20 cellular contexts compared by ENCODE assay signal in the genomic region with DNA sequence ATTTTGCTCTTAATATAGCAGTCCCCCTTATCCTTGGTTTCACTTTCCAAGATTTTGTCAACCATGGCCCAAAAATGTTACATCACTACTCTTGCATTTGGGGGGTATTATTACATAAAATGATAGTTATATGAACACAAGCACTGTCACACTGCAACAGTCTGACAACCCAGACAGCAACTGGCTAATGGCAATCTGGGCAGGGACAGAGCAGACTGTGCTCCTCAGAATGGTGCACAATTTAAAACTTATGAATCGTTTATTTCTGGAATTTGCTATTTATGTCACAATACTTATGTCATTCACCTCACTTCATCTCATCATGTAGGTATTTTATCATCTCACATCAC. TPM values are rescaled to one million over a fixed set of nuclear protein-coding genes. Genes with fewer than 3 reads are reported as not detected.
DNase-seq lines count a peak whose midpoint lies in the region; ATAC-seq and TF ChIP-seq lines count a peak whose summit lies in the region.
"Had no signal": no experiment of that assay in that cellular context is flagged by ENCODE, and none has a peak within 500 bp of the region (broad histone marks: within the 10 kb centered on the region; RNA-seq: fewer than 3 reads in every experiment).

No MANE protein-coding gene starts in this region.

- no peak for TF ChIP-seq CTCF in gastroesophageal sphincter (IDR thresholded peaks at IDR 0.05)

- POLR2A ChIA-PET in naive thymus-derived CD4-positive, alpha-beta T cell (lab: Charles Lee): interaction anchor here (1.7 to 4.7 kb wide), 3 partner anchors 351 to 364 kb away, joined by 4 to 44 read pairs (median 37); no protein-coding TSS in a partner anchor

- H3K27me3 ChIP-seq in naive thymus-derived CD4-positive, alpha-beta T cell (ENCODE audit: control insufficient read depth in 2 of 2, insufficient read depth in 2 of 2, low read length in 2 of 2): no peaks in the 10 kb centered on the region
- no peaks in the 10 kb centered on the region for H3K27me3 ChIP-seq in gastroesophageal sphincter
- H3K27me3 ChIP-seq: esophagus muscularis mucosa, MG63, Peyer's patch had no signal

- DNase-seq in activated naive CD8-positive, alpha-beta T cell treated with anti-CD3 and anti-CD28 coated beads, Interleukin-2, amount 50 U/mL, for 24 hours: no peak
- DNase-seq in SK-N-MC (ENCODE audit: low read depth, low spot score): no peak
- no peak for DNase-seq in naive thymus-derived CD4-positive, alpha-beta T cell
- no peak for DNase-seq in cardiac septum (ENCODE audit: low spot score)
- DNase-seq: activated naive CD4-positive, alpha-beta T cell; DMS153; glutamatergic neuron; HFFc6; MG63; NCI-H2029 treated with DMSO at 0.1 percent for 48 hours; NCI-H748 treated with DMSO at 0.1 percent for 48 hours; Peyer's patch; stimulated activated CD4-positive, alpha-beta T cell treated with anti-CD3 and anti-CD28 coated beads, Interleukin-15, amount 100 ng/mL, for 24 hours; stimulated activated naive CD8-positive, alpha-beta T cell treated with anti-CD3 and anti-CD28 coated beads, Interleukin-15, amount 100 ng/mL, for 72 hours had no signal

- ATAC-seq in activated naive CD8-positive, alpha-beta T cell treated with anti-CD3 and anti-CD28 coated beads, Interleukin-2, amount 50 U/mL, for 24 hours: no peak
- no peak for ATAC-seq in naive thymus-derived CD4-positive, alpha-beta T cell
- ATAC-seq in gastroesophageal sphincter (no peak), GM21737 (IDR thresholded peaks at IDR 0.05; ENCODE audit: unreplicated experiment) (no peak), HG03521 (IDR thresholded peaks at IDR 0.05; ENCODE audit: unreplicated experiment) (no peak)
- ATAC-seq: stimulated activated naive CD8-positive, alpha-beta T cell treated with anti-CD3 and anti-CD28 coated beads, Interleukin-15, amount 100 ng/mL, for 72 hours had no signal

- H3K9me3 ChIP-seq in SK-N-MC (ENCODE audit: low read depth, low read length) (no peaks in the 10 kb centered on the region), gastroesophageal sphincter (no peaks in the 10 kb centered on the region)
- H3K9me3 ChIP-seq in naive thymus-derived CD4-positive, alpha-beta T cell (ENCODE audit: control insufficient read depth in 2 of 3, low read length in 3 of 3): no peaks in the 10 kb centered on the region
- H3K9me3 ChIP-seq: esophagus muscularis mucosa, Peyer's patch had no signal

- TF ChIP-seq EP300 in gastroesophageal sphincter (IDR thresholded peaks at IDR 0.05): no peak

- H3K4me1 ChIP-seq in naive thymus-derived CD4-positive, alpha-beta T cell (ENCODE audit: control insufficient read depth in 2 of 2, insufficient read depth in 2 of 2, low read length in 2 of 2): peaks cover 19 to 24% of the 10 kb centered on the region in 2 donors
- H3K4me1 ChIP-seq in gastroesophageal sphincter: peaks cover 0 to 26% (median 0%) of the 10 kb centered on the region in 3 donors

- peaks cover 17% of the 10 kb centered on the region for H3K36me3 ChIP-seq in SK-N-MC (ENCODE audit: insufficient read depth, low read length)
- H3K36me3 ChIP-seq in naive thymus-derived CD4-positive, alpha-beta T cell (ENCODE audit: control insufficient read depth in 2 of 3, insufficient read depth in 3 of 3, low read length in 3 of 3): peaks cover 0 to 9% (median 0%) of the 10 kb centered on the region in 3 experiments
- H3K36me3 ChIP-seq in gastroesophageal sphincter: no peaks in the 10 kb centered on the region
- H3K36me3 ChIP-seq: esophagus muscularis mucosa, Peyer's patch had no signal

- H3K27ac ChIP-seq in SK-N-MC (peak overlapping the region; percentile 22; the same call in 1 of the 2 replicates), gastroesophageal sphincter (no peak overlapping the region)
- H3K27ac ChIP-seq in naive thymus-derived CD4-positive, alpha-beta T cell (ENCODE audit: low read depth, low read length): no peak overlapping the region

- no peak for TF ChIP-seq POLR2A in gastroesophageal sphincter (IDR thresholded peaks at IDR 0.05)

- peaks cover 5% of the 10 kb centered on the region for H3K36me3 Mint-ChIP-seq in activated naive CD8-positive, alpha-beta T cell
- H3K36me3 Mint-ChIP-seq in activated naive CD8-positive, alpha-beta T cell treated with anti-CD3 and anti-CD28 coated beads, Interleukin-2, amount 50 U/mL, for 24 hours (ENCODE audit: low read depth): peaks cover 24% of the 10 kb centered on the region
- H3K36me3 Mint-ChIP-seq in naive thymus-derived CD4-positive, alpha-beta T cell: peaks cover 0 to 37% (median 0%) of the 10 kb centered on the region in 5 donors

- WGBS in gastroesophageal sphincter (ENCODE audit: low coverage in 1 of 2), 2 donors: 63 to 73% methylated on average over 1 of the region's 1 CpG

- CTCF ChIA-PET in naive thymus-derived CD4-positive, alpha-beta T cell (lab: Charles Lee): interaction anchor here (0.6 to 1.8 kb wide), 3 partner anchors 79 to 346 kb away, joined by 3 to 12 read pairs (median 3); no protein-coding TSS in a partner anchor

- H3K4me3 Mint-ChIP-seq in activated naive CD8-positive, alpha-beta T cell: no peak overlapping the region
- H3K4me3 Mint-ChIP-seq in activated naive CD8-positive, alpha-beta T cell treated with anti-CD3 and anti-CD28 coated beads, Interleukin-2, amount 50 U/mL, for 24 hours: no peak overlapping the region
- peak overlapping the region in 3 of 10 donors; percentile 21 to 57 (median 53) for H3K4me3 Mint-ChIP-seq in naive thymus-derived CD4-positive, alpha-beta T cell
- H3K4me3 Mint-ChIP-seq: HFFc6 had no signal

- intact Hi-C loops in naive thymus-derived CD4-positive, alpha-beta T cell (cut with micrococcal nuclease): loop anchor here (5.0 to 10.0 kb wide), 6 partner anchors 274 to 1847 kb away; partner anchors contain the start of genes ARPC5 (in 1 of the 2), NIBAN1 (in 1 of the 2), RNF2 (in 1 of the 2) and SMG7 (in 1 of the 2)
- intact Hi-C loops in cardiac septum (cut with DNase I): loop anchor here (5.0 to 10.0 kb wide), 5 partner anchors 162 to 353 kb away; partner anchors contain the start of genes SWT1 and TRMT1L

- H3K9me3 Mint-ChIP-seq in activated naive CD8-positive, alpha-beta T cell (ENCODE audit: low read depth): no peaks in the 10 kb centered on the region
- peaks cover 6% of the 10 kb centered on the region for H3K9me3 Mint-ChIP-seq in activated naive CD8-positive, alpha-beta T cell treated with anti-CD3 and anti-CD28 coated beads, Interleukin-2, amount 50 U/mL, for 24 hours
- peaks cover 0 to 6% (median 0%) of the 10 kb centered on the region in 11 donors for H3K9me3 Mint-ChIP-seq in naive thymus-derived CD4-positive, alpha-beta T cell

- no peak overlapping the region for H3K4me3 ChIP-seq in SK-N-MC
- H3K4me3 ChIP-seq in naive thymus-derived CD4-positive, alpha-beta T cell (ENCODE audit: low read length): no peak overlapping the region
- no peak overlapping the region for H3K4me3 ChIP-seq in gastroesophageal sphincter
- H3K4me3 ChIP-seq: esophagus muscularis mucosa, lung, MG63, Peyer's patch had no signal

- peaks cover 29% of the 10 kb centered on the region for H3K4me1 Mint-ChIP-seq in activated naive CD8-positive, alpha-beta T cell (ENCODE audit: low read depth)
- peaks cover 30% of the 10 kb centered on the region for H3K4me1 Mint-ChIP-seq in activated naive CD8-positive, alpha-beta T cell treated with anti-CD3 and anti-CD28 coated beads, Interleukin-2, amount 50 U/mL, for 24 hours
- H3K4me1 Mint-ChIP-seq in naive thymus-derived CD4-positive, alpha-beta T cell: peaks cover 22 to 36% (median 28%) of the 10 kb centered on the region in 7 donors

- H3K27me3 Mint-ChIP-seq in activated naive CD8-positive, alpha-beta T cell: no peaks in the 10 kb centered on the region
- no peaks in the 10 kb centered on the region for H3K27me3 Mint-ChIP-seq in activated naive CD8-positive, alpha-beta T cell treated with anti-CD3 and anti-CD28 coated beads, Interleukin-2, amount 50 U/mL, for 24 hours
- peaks cover 0 to 2% (median 0%) of the 10 kb centered on the region in 5 donors for H3K27me3 Mint-ChIP-seq in naive thymus-derived CD4-positive, alpha-beta T cell
- H3K27me3 Mint-ChIP-seq: stimulated activated naive CD8-positive, alpha-beta T cell treated with anti-CD3 and anti-CD28 coated beads, Interleukin-15, amount 100 ng/mL, for 72 hours had no signal

- peak overlapping the region; percentile 58 for H3K27ac Mint-ChIP-seq in activated naive CD8-positive, alpha-beta T cell
- no peak overlapping the region for H3K27ac Mint-ChIP-seq in activated naive CD8-positive, alpha-beta T cell treated with anti-CD3 and anti-CD28 coated beads, Interleukin-2, amount 50 U/mL, for 24 hours
- peak overlapping the region in 7 of 9 donors; percentile 33 to 99 (median 62) for H3K27ac Mint-ChIP-seq in naive thymus-derived CD4-positive, alpha-beta T cell
- H3K27ac Mint-ChIP-seq: HFFc6; stimulated activated naive CD8-positive, alpha-beta T cell treated with anti-CD3 and anti-CD28 coated beads, Interleukin-15, amount 100 ng/mL, for 72 hours had no signal

- no peak overlapping the region for H3K9ac ChIP-seq in SK-N-MC (ENCODE audit: insufficient read length)

RNA-seq across cellular contexts. Expression of gene IVNS1ABP, which starts 2.1 kb away (rescaled TPM):
- 100 to 1,000 TPM; 169 to 268 (median 193) TPM for total RNA-seq in naive thymus-derived CD4-positive, alpha-beta T cell
- polyA plus RNA-seq in naive thymus-derived CD4-positive, alpha-beta T cell: 10 to 100 TPM; 67.0 to 71.0 TPM
- total RNA-seq in cardiac septum (116 TPM), gastroesophageal sphincter (10 to 100 TPM; 20.8 to 39.4 (median 32.8) TPM)
